Comparison of ENCODE assay signal across 9 cellular contexts in genomic region chr16:3101018-3101840, GRCh38. TPM values are rescaled to one million over a fixed set of nuclear protein-coding genes. Genes with fewer than 3 reads are reported as not detected.
DNase-seq lines count a peak whose midpoint lies in the region; ATAC-seq, FAIRE-seq and TF ChIP-seq lines count a peak whose summit lies in the region.
"Had no signal": no experiment of that assay in that cellular context is flagged by ENCODE, and none has a peak within 500 bp of the region (broad histone marks: within the 10 kb centered on the region; RNA-seq: fewer than 3 reads in every experiment).

No MANE protein-coding gene starts in this region.

- no peaks in the 10 kb centered on the region for H3K79me2 ChIP-seq in OCI-LY7 (ENCODE audit: insufficient read depth, low read depth, low read length)
- H3K79me2 ChIP-seq in astrocyte (ENCODE audit: insufficient read depth, low read length), result no peaks in the 10 kb centered on the region

- TF ChIP-seq EP300 in A549 (IDR thresholded peaks at IDR 0.05), result no peak

- peaks cover 5% of the 10 kb centered on the region for H3K4me1 Mint-ChIP-seq in astrocyte (ENCODE audit: low read depth, unreplicated experiment)
- peaks cover 14% of the 10 kb centered on the region for H3K4me1 Mint-ChIP-seq in memory B cell

- H4K20me1 ChIP-seq in OCI-LY7 (ENCODE audit: insufficient read depth, low read length), result no peaks in the 10 kb centered on the region
- H4K20me1 ChIP-seq in astrocyte (ENCODE audit: insufficient read depth, low read length), result no peaks in the 10 kb centered on the region

- TF ChIP-seq CTCF in A549 (IDR thresholded peaks at IDR 0.05) (peak; percentile 61), GM12865 (IDR thresholded peaks at IDR 0.05; ENCODE audit: insufficient read depth, low read depth, low read length, missing control alignments) (peak; percentile 60), OCI-LY7 (conservative IDR thresholded peaks at IDR 0.05; ENCODE audit: low read length) (peak; percentile 87), astrocyte (IDR thresholded peaks at IDR 0.05; ENCODE audit: insufficient read depth, low read depth, low read length) (peak; percentile 47)

- H3K27me3 Mint-ChIP-seq in astrocyte (ENCODE audit: low read depth, unreplicated experiment), result peaks cover 22% of the 10 kb centered on the region
- H3K27me3 Mint-ChIP-seq in memory B cell, result no peaks in the 10 kb centered on the region

- H2AFZ ChIP-seq in OCI-LY7 (ENCODE audit: low read length), result peak overlapping the region; percentile 62; the same call in 1 of the 2 replicates
- H2AFZ ChIP-seq in astrocyte (ENCODE audit: low read depth, low read length), result no peak overlapping the region

- H3K36me3 ChIP-seq in OCI-LY7 (ENCODE audit: insufficient read depth, low read length) (no peaks in the 10 kb centered on the region), astrocyte (ENCODE audit: insufficient read depth, low read length) (no peaks in the 10 kb centered on the region)

- WGBS in A549 (ENCODE audit: missing lambda C conversion rate), result 59% methylated on average over 29 of the region's 29 CpGs

- ATAC-seq in A549 (0 out of 6 replicates have a peak, but pooled peaks of 1 of the 2 experiments have one; percentile 15), memory B cell (ENCODE audit: low read depth) (no peak), HG02884 (IDR thresholded peaks at IDR 0.05; ENCODE audit: unreplicated experiment) (no peak), GM18868 (IDR thresholded peaks at IDR 0.05; ENCODE audit: unreplicated experiment) (no peak)

- DNase-seq in A549 (ENCODE audit: low read depth in 1 of 2, low spot score in 1 of 2) (peak; percentile 59 to 65), GM12865 (ENCODE audit: low read depth) (peak; percentile 53), OCI-LY7 (ENCODE audit: low spot score) (peak; percentile 84), astrocyte (ENCODE audit: low read depth) (no peak), memory B cell (ENCODE audit: low spot score in 2 of 2) (no peak), COLO829 (ENCODE audit: low spot score) (no peak)

- H3K4me2 ChIP-seq in A549, result peak overlapping the region; percentile 52; the same call in 2 of the 3 replicates
- peak overlapping the region; percentile 48 for H3K4me2 ChIP-seq in OCI-LY7 (ENCODE audit: low read length)
- H3K4me2 ChIP-seq in astrocyte (ENCODE audit: low read length), result no peak overlapping the region

- H3K4me3 Mint-ChIP-seq in astrocyte (ENCODE audit: unreplicated experiment) (no peak overlapping the region), memory B cell (peak overlapping the region; percentile 7)

- no peak for FAIRE-seq in A549 (lab: Jason Lieb, UNC)
- no peak for FAIRE-seq in astrocyte (lab: Jason Lieb, UNC)

- H3K4me3 ChIP-seq in A549, result no peak overlapping the region
- H3K4me3 ChIP-seq in GM12865 (ENCODE audit: low read depth, low read length), result no peak overlapping the region
- H3K4me3 ChIP-seq in OCI-LY7 (ENCODE audit: low read depth, low read length, poor library complexity, severe bottlenecking), result peak overlapping the region; percentile 18
- no peak overlapping the region for H3K4me3 ChIP-seq in astrocyte (ENCODE audit: insufficient read depth, low read depth, low read length)

- no peaks in the 10 kb centered on the region for H3K36me3 Mint-ChIP-seq in astrocyte (ENCODE audit: low read depth, unreplicated experiment)
- no peaks in the 10 kb centered on the region for H3K36me3 Mint-ChIP-seq in memory B cell

- peaks cover 5% of the 10 kb centered on the region for H3K9me3 Mint-ChIP-seq in astrocyte (ENCODE audit: unreplicated experiment)
- H3K9me3 Mint-ChIP-seq in memory B cell, result no peaks in the 10 kb centered on the region

- intact Hi-C loops in OCI-LY7 (cut with micrococcal nuclease; ENCODE audit: unreplicated experiment), result no loop called here

- POLR2A ChIA-PET in A549 (lab: Yijun Ruan, JAX) (no interaction called here), OCI-LY7 (lab: Charles Lee) (interaction anchor here (1.1 kb wide), 1 partner anchor 45 kb away, joined by 4 read pairs; no protein-coding TSS in a partner anchor)

- CTCF ChIA-PET in A549 (lab: Yijun Ruan, JAX) (interaction anchor here (0.6 to 10.9 kb wide), 22 partner anchors 10 to 245 kb away, joined by 3 to 124 read pairs (median 4); partner anchors contain the start of genes IL32 and ZNF213), OCI-LY7 (lab: Charles Lee; ENCODE audit: unreplicated experiment) (interaction anchor here (0.6 kb wide), 2 partner anchors 28 to 59 kb away, joined by 3 to 5 read pairs; no protein-coding TSS in a partner anchor)

- TF ChIP-seq POLR2A in A549 (IDR thresholded peaks at IDR 0.05; ENCODE audit: low read length), result no peak

- H3K27ac Mint-ChIP-seq in astrocyte (ENCODE audit: unreplicated experiment), result no peak overlapping the region
- H3K27ac Mint-ChIP-seq in memory B cell, result no peak overlapping the region

- BruUV-seq in OCI-LY7 (replicated peaks; lab: Mats Ljungman, UMichigan), result no TSS peak

- no peak for TF ChIP-seq RAD21 in A549 (conservative IDR thresholded peaks at IDR 0.05 in 1 of 2, IDR thresholded peaks at IDR 0.05 in 1 of 2)

- no peak overlapping the region for H3K9ac ChIP-seq in astrocyte (ENCODE audit: low read length)

- H3K9me3 ChIP-seq in A549 (no peaks in the 10 kb centered on the region), OCI-LY7 (ENCODE audit: low read length) (no peaks in the 10 kb centered on the region), astrocyte (ENCODE audit: insufficient read depth, low read depth, low read length) (no peaks in the 10 kb centered on the region)

- peak overlapping the region; percentile 69 to 78; a peak in 5 of 6 replicates for H3K27ac ChIP-seq in A549
- H3K27ac ChIP-seq in OCI-LY7 (ENCODE audit: low read depth, low read length, poor library complexity, severe bottlenecking), result peak overlapping the region; percentile 32
- H3K27ac ChIP-seq in astrocyte (ENCODE audit: low read depth, low read length), result no peak overlapping the region

- H3K4me1 ChIP-seq in A549 (peaks cover 11% of the 10 kb centered on the region), OCI-LY7 (ENCODE audit: insufficient read depth, low read length, poor library complexity, severe bottlenecking) (peaks cover 46% of the 10 kb centered on the region), astrocyte (ENCODE audit: insufficient read depth, low read length) (peaks cover 6% of the 10 kb centered on the region)

- no peaks in the 10 kb centered on the region for H3K9me2 ChIP-seq in OCI-LY7 (ENCODE audit: insufficient read depth, low read length)

- H3K27me3 ChIP-seq in astrocyte (ENCODE audit: insufficient read depth, low read length), result peaks cover 14% of the 10 kb centered on the region

TF ChIP-seq in A549, 52 proteins besides CTCF, POLR2A, EP300 and RAD21 (continues in another document):
- TF ChIP-seq KDM1A (IDR thresholded peaks at IDR 0.05; ENCODE audit: low read depth) (no peak), PBX3 (IDR thresholded peaks at IDR 0.05) (no peak), HOXB5 (CRISPR knock-in tag; IDR thresholded peaks at IDR 0.05) (no peak)

RNA-seq across cellular contexts. Expression of gene ZSCAN10, which starts 2.1 kb away (rescaled TPM):
- polyA plus RNA-seq in A549 (2011; rRNA removed) (0.08 and 0.09 TPM in 2 replicates), A549 (2017; fragmentation: RNase III; extraction: RNeasy Plus Mini Kit Qiagen cat#74134 plus additional on column Dnase treatment) (not detected in 3 replicates)
- polyA plus RNA-seq in A549 (2012; cell fraction: cytosol; rRNA removed), result not detected in 2 replicates
- 0.12 TPM in 1 of 2 replicates, not detected in the other for polyA plus RNA-seq in A549 (2012; cell fraction: nucleus; rRNA removed)
- polyA minus RNA-seq in A549 (2011; rRNA and poly(A)+ RNA removed), result not detected in 2 replicates
- total RNA-seq in OCI-LY7 (2014; rRNA removed; shearing (Covaris generic)), result 0.09 TPM in 1 of 2 replicates, not detected in the other
- total RNA-seq in OCI-LY7 (2022) (0.49 and 0.72 TPM in 2 replicates), astrocyte (0.22 and 0.25 TPM in 2 replicates)
- total RNA-seq: glomerular endothelial cell had no signal

RNA-seq across cellular contexts. Expression of gene ZNF205, which starts 11.2 kb away (rescaled TPM):
- polyA plus RNA-seq in A549 (2011; rRNA removed) (3.1 and 4.3 TPM in 2 replicates), A549 (2017; fragmentation: RNase III; extraction: RNeasy Plus Mini Kit Qiagen cat#74134 plus additional on column Dnase treatment) (8.5 to 9.6 TPM (median 9.2 TPM) in 3 replicates)
- 14.1 and 22.4 TPM in 2 replicates for polyA plus RNA-seq in A549 (2012; cell fraction: cytosol; rRNA removed)
- polyA plus RNA-seq in A549 (2012; cell fraction: nucleus; rRNA removed), result 19.0 and 35.0 TPM in 2 replicates
- polyA minus RNA-seq in A549 (2011; rRNA and poly(A)+ RNA removed), result 2.6 and 3.3 TPM in 2 replicates
- total RNA-seq in OCI-LY7 (2014; rRNA removed; shearing (Covaris generic)), result 0.67 and 1.2 TPM in 2 replicates
- total RNA-seq in OCI-LY7 (2022) (0.30 TPM in 1 of 2 replicates, not detected in the other), astrocyte (13.2 and 15.4 TPM in 2 replicates)

RNA-seq across cellular contexts. Expression of gene ZNF213, which starts 33.6 kb away (rescaled TPM):
- polyA plus RNA-seq in A549 (2011; rRNA removed) (0.72 and 1.8 TPM in 2 replicates), A549 (2017; fragmentation: RNase III; extraction: RNeasy Plus Mini Kit Qiagen cat#74134 plus additional on column Dnase treatment) (5.9 to 6.2 TPM (median 6.1 TPM) in 3 replicates)
- 0.79 and 1.8 TPM in 2 replicates for polyA plus RNA-seq in A549 (2012; cell fraction: cytosol; rRNA removed)
- polyA plus RNA-seq in A549 (2012; cell fraction: nucleus; rRNA removed), result 2.2 and 2.3 TPM in 2 replicates
- polyA minus RNA-seq in A549 (2011; rRNA and poly(A)+ RNA removed), result 2.4 and 3.4 TPM in 2 replicates
- 3.4 and 4.8 TPM in 2 replicates for total RNA-seq in OCI-LY7 (2014; rRNA removed; shearing (Covaris generic))
- total RNA-seq in OCI-LY7 (2022) (8.5 and 9.1 TPM in 2 replicates), astrocyte (11.3 and 12.0 TPM in 2 replicates)

RNA-seq across cellular contexts. Expression of gene IL32, which starts 35.8 kb away (rescaled TPM):
- polyA plus RNA-seq in A549 (2011; rRNA removed), result 8.9 and 12.4 TPM in 2 replicates
- 12.0 and 13.2 TPM in 2 replicates for polyA plus RNA-seq in A549 (2012; cell fraction: cytosol; rRNA removed)
- 12.0 and 15.8 TPM in 2 replicates for polyA plus RNA-seq in A549 (2012; cell fraction: nucleus; rRNA removed)
- polyA plus RNA-seq in A549 (2017; fragmentation: RNase III; extraction: RNeasy Plus Mini Kit Qiagen cat#74134 plus additional on column Dnase treatment), result 18.8 to 32.0 TPM (median 20.2 TPM) in 3 replicates
- 4.7 and 8.6 TPM in 2 replicates for polyA minus RNA-seq in A549 (2011; rRNA and poly(A)+ RNA removed)
- total RNA-seq in OCI-LY7 (2014; rRNA removed; shearing (Covaris generic)), result not detected in 2 replicates
- not detected in 2 replicates for total RNA-seq in OCI-LY7 (2022)
- total RNA-seq in astrocyte, result 27.8 and 43.8 TPM in 2 replicates

RNA-seq across cellular contexts. Expression of gene MMP25, which starts 54.9 kb away (rescaled TPM):
- polyA plus RNA-seq in A549 (2011; rRNA removed) (0.03 and 0.04 TPM in 2 replicates), A549 (2017; fragmentation: RNase III; extraction: RNeasy Plus Mini Kit Qiagen cat#74134 plus additional on column Dnase treatment) (0.25 to 0.31 TPM (median 0.25 TPM) in 3 replicates)
- polyA plus RNA-seq in A549 (2012; cell fraction: cytosol; rRNA removed), result 0.24 and 0.31 TPM in 2 replicates
- 0.71 and 1.0 TPM in 2 replicates for polyA plus RNA-seq in A549 (2012; cell fraction: nucleus; rRNA removed)
- polyA minus RNA-seq in A549 (2011; rRNA and poly(A)+ RNA removed), result 0.05 and 0.17 TPM in 2 replicates
- 0.63 and 2.6 TPM in 2 replicates for total RNA-seq in OCI-LY7 (2014; rRNA removed; shearing (Covaris generic))
- total RNA-seq in OCI-LY7 (2022) (5.6 and 5.8 TPM in 2 replicates), astrocyte (0.89 and 1.3 TPM in 2 replicates)

Comparison
In these comparisons a context has a peak if more than half of its experiments do, and no peak if none do; other contexts are left out.
1. DNase-seq: peak in A549 (2 of 2), GM12865 (single experiment) and OCI-LY7 (single experiment); none in astrocyte (single experiment), memory B cell (0 of 2) and COLO829 (single experiment).
2. Peak in every context shown above with its lines, with median percentiles within 50 percentile points of each other: CTCF ChIP-seq.